ENCODE assay signal across 24 cellular contexts in genomic region chr7:114589436-114589835, GRCh38.
"Had no signal": no experiment of that assay in that cellular context is flagged by ENCODE, and none has a peak within 500 bp of the region (broad histone marks: within the 10 kb centered on the region; RNA-seq: fewer than 3 reads in every experiment).

No MANE protein-coding gene starts in this region.

- H3K27me3 ChIP-seq: brain microvascular endothelial cell, ovary, stomach, thyroid gland, upper lobe of right lung had no signal

- H3K27ac ChIP-seq: brain microvascular endothelial cell, ovary, skin epidermis, stomach, thyroid gland, upper lobe of right lung, WERI-Rb-1 had no signal

- H3K4me3 ChIP-seq: mucosa of descending colon, ovary, skin epidermis, stomach, thyroid gland, upper lobe of right lung had no signal

- H3K36me3 Mint-ChIP-seq: natural killer cell treated with Interleukin-12 subunit alpha and Interleukin-12 subunit beta and Interleukin-15 and Interleukin-18, amount 100 ng/mL, for 72 hours; stimulated activated naive B cell treated with anti-CD40 and anti-IgM and Interleukin-4, amounts not matched to agents 10 μg/mL and 1 μg/mL and 100 μg/mL, for 72 hours had no signal

- H3K9me3 Mint-ChIP-seq: natural killer cell treated with Interleukin-12 subunit alpha and Interleukin-12 subunit beta and Interleukin-15 and Interleukin-18, amount 100 ng/mL, for 72 hours; stimulated activated naive B cell treated with anti-CD40 and anti-IgM and Interleukin-4, amounts not matched to agents 10 μg/mL and 1 μg/mL and 100 μg/mL, for 72 hours had no signal

- H3K4me3 Mint-ChIP-seq: natural killer cell treated with Interleukin-12 subunit alpha and Interleukin-12 subunit beta and Interleukin-15 and Interleukin-18, amount 100 ng/mL, for 72 hours; stimulated activated naive B cell treated with anti-CD40 and anti-IgM and Interleukin-4, amounts not matched to agents 10 μg/mL and 1 μg/mL and 100 μg/mL, for 72 hours; T-helper 17 cell had no signal

- H3K27ac Mint-ChIP-seq: natural killer cell treated with Interleukin-12 subunit alpha and Interleukin-12 subunit beta and Interleukin-15 and Interleukin-18, amount 100 ng/mL, for 72 hours; progenitor cell of endocrine pancreas; stimulated activated naive B cell treated with anti-CD40 and anti-IgM and Interleukin-4, amounts not matched to agents 10 μg/mL and 1 μg/mL and 100 μg/mL, for 72 hours; T-helper 17 cell had no signal

- H3K9me3 ChIP-seq: mucosa of descending colon, ovary, stomach, thyroid gland, upper lobe of right lung had no signal

- H3K36me3 ChIP-seq: brain microvascular endothelial cell, ovary, stomach, thyroid gland, upper lobe of right lung, WERI-Rb-1 had no signal

- DNase-seq: activated CD4-positive, alpha-beta T cell treated with anti-CD3 and anti-CD28 coated beads for 48 hours; activated CD4-positive, alpha-beta T cell treated with anti-CD3 and anti-CD28 coated beads, Interleukin-2, amount 50 U/mL, for 48 hours; activated CD8-positive, alpha-beta memory T cell treated with anti-CD3 and anti-CD28 coated beads for 24 hours; activated effector memory CD4-positive, alpha-beta T cell treated with Interleukin-2 at 50 U/mL for 16 hours; activated naive CD4-positive, alpha-beta T cell treated with anti-CD3 and anti-CD28 coated beads, Interleukin-2, amount 50 U/mL, for 16 hours; amniotic stem cell; brain microvascular endothelial cell; cortex of kidney; foreskin fibroblast; left ventricle myocardium superior; mucosa of descending colon; ovary; retina; stimulated activated CD4-positive, alpha-beta T cell treated with anti-CD3 and anti-CD28 coated beads, Interleukin-1b, Interleukin-23, amount 100 ng/mL, for 48 hours; stimulated activated naive B cell treated with anti-CD40 and anti-IgM and Interleukin-4, amounts not matched to agents 10 μg/mL and 1 μg/mL and 100 μg/mL, for 72 hours; stomach; T-helper 17 cell; T1000; thyroid gland; upper lobe of right lung; WERI-Rb-1 had no signal

- H3K4me1 ChIP-seq: stomach, thyroid gland, upper lobe of right lung had no signal

- H3K4me1 Mint-ChIP-seq: stimulated activated naive B cell treated with anti-CD40 and anti-IgM and Interleukin-4, amounts not matched to agents 10 μg/mL and 1 μg/mL and 100 μg/mL, for 72 hours had no signal

- H3K27me3 Mint-ChIP-seq: natural killer cell treated with Interleukin-12 subunit alpha and Interleukin-12 subunit beta and Interleukin-15 and Interleukin-18, amount 100 ng/mL, for 72 hours; progenitor cell of endocrine pancreas; stimulated activated naive B cell treated with anti-CD40 and anti-IgM and Interleukin-4, amounts not matched to agents 10 μg/mL and 1 μg/mL and 100 μg/mL, for 72 hours had no signal
